21 cellular contexts compared by ENCODE assay signal in the genomic region with DNA sequence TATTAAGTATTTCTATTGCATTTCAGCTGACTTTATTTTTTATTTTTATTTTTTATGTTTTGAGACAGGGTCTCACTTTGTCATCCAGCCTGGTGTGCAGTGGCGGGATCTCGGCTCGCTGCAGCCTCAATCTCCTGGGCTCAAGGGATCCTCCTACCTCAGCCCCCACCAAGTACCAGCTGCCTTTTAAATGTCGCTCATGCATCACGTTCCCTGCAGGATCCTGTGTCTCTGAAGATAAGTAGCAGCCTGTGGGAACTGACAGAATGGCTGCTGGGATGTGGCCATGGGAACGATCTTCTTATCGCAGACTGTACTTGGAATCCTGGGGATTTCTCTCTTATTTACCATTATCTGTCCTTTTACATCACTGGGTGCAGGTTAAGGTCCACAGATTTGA. TPM values are rescaled to one million over a fixed set of nuclear protein-coding genes. Genes with fewer than 3 reads are reported as not detected.
A peak's percentile ranks its signal among the peaks of the same experiment; 100 is the strongest.
DNase-seq lines count a peak whose midpoint lies in the region; TF ChIP-seq lines count a peak whose summit lies in the region.
"Had no signal": no experiment of that assay in that cellular context is flagged by ENCODE, and none has a peak within 500 bp of the region (broad histone marks: within the 10 kb centered on the region; RNA-seq: fewer than 3 reads in every experiment).

No MANE protein-coding gene starts in this region.

- H3K9ac ChIP-seq in endodermal cell (ENCODE audit: extremely low read depth, low read length, poor library complexity, severe bottlenecking) = no peak overlapping the region
- H3K9ac ChIP-seq in smooth muscle cell (ENCODE audit: low read depth) = no peak overlapping the region

- DNase-seq in DMS53 (lab: John Stamatoyannopoulos, UW) (peak; percentile 29), DMS53 treated with DMSO at 0.1 percent for 48 hours (lab: John Stamatoyannopoulos, UW; ENCODE audit: unreplicated experiment) (no peak), NCI-H345 (lab: John Stamatoyannopoulos, UW) (peak; percentile 59), endodermal cell (no peak), smooth muscle cell (lab: John Stamatoyannopoulos, UW; ENCODE audit: unreplicated experiment) (no peak), posterior cingulate gyrus (no peak), BE2C (no peak), tibial nerve (ENCODE audit: low spot score in 2 of 2) (no peak)
- DNase-seq: activated CD4-positive, alpha-beta T cell treated with anti-CD3 and anti-CD28 coated beads, Interleukin-2, amount 10 ng/mL, durations not matched to agents 7 days and 5 days; aorta; CD8-positive, alpha-beta T cell; central memory CD4-positive, alpha-beta T cell; Kasumi-1; left ventricle myocardium superior; NCI-H2171; NCI-H774 had no signal

- TF ChIP-seq EP300 in tibial nerve (IDR thresholded peaks at IDR 0.05) = no peak

- no peaks in the 10 kb centered on the region for H3K27me3 Mint-ChIP-seq in endodermal cell (ENCODE audit: insufficient read depth)
- H3K27me3 Mint-ChIP-seq: progenitor cell of endocrine pancreas had no signal

- TF ChIP-seq POLR2A in tibial nerve (IDR thresholded peaks at IDR 0.05) = no peak

- H3K4me2 ChIP-seq in smooth muscle cell = no peak overlapping the region

- H2AFZ ChIP-seq in smooth muscle cell (ENCODE audit: low read depth) = peak overlapping the region; percentile 49

- TF ChIP-seq CTCF in endodermal cell (conservative IDR thresholded peaks at IDR 0.05) (no peak), smooth muscle cell (IDR thresholded peaks at IDR 0.05; ENCODE audit: borderline replicate concordance, insufficient read depth, poor library complexity, severe bottlenecking) (no peak), BE2C (IDR thresholded peaks at IDR 0.05; ENCODE audit: low read depth, low read length) (no peak), tibial nerve (IDR thresholded peaks at IDR 0.05) (no peak)

- H3K4me3 Mint-ChIP-seq in endodermal cell = no peak overlapping the region
- H3K4me3 Mint-ChIP-seq: activated CD4-positive, alpha-beta T cell treated with anti-CD3 and anti-CD28 coated beads, Interleukin-2, amount 10 ng/mL, durations not matched to agents 7 days and 5 days; activated naive CD4-positive, alpha-beta T cell treated with anti-CD3 and anti-CD28 coated beads, Interleukin-2, amount 50 U/mL, for 24 hours; activated T-helper 1 cell treated with anti-CD3 and anti-CD28 coated beads, Interleukin-12 subunit alpha, Interleukin-12 subunit beta, Interleukin-2, Interleukin-4 antibody, amounts not matched to agents 30 ng/mL and 10 ng/mL and 1 ng/mL, durations not matched to agents 14 hours and 24 hours and 36 hours; CD8-positive, alpha-beta T cell; T-helper 1 cell treated with Interleukin-12 subunit alpha and Interleukin-12 subunit beta and Interleukin-4 antibody, amounts not matched to agents 30 μg/mL and 1 μg/mL, for 36 hours had no signal

- intact Hi-C loops in posterior cingulate gyrus (cut with DNase I) = no loop called here

- H3K4me1 ChIP-seq in endodermal cell (ENCODE audit: control insufficient read depth, insufficient read depth, low read length) (peaks cover 3% of the 10 kb centered on the region), smooth muscle cell (ENCODE audit: low read depth) (no peaks in the 10 kb centered on the region), BE2C (no peaks in the 10 kb centered on the region), tibial nerve (peaks cover 0 to 8% (median 0%) of the 10 kb centered on the region in 4 donors)

- H3K4me3 ChIP-seq in endodermal cell (ENCODE audit: low read length) (no peak overlapping the region), smooth muscle cell (no peak overlapping the region), BE2C (ENCODE audit: low read depth, low read length) (no peak overlapping the region), tibial nerve (no peak overlapping the region)

- H3K36me3 ChIP-seq in endodermal cell (ENCODE audit: control insufficient read depth, insufficient read depth, low read length) (no peaks in the 10 kb centered on the region), smooth muscle cell (ENCODE audit: low read depth) (no peaks in the 10 kb centered on the region), BE2C (no peaks in the 10 kb centered on the region), tibial nerve (no peaks in the 10 kb centered on the region)

- H3K9me3 ChIP-seq in endodermal cell (ENCODE audit: control insufficient read depth, low read length) = peaks cover 3% of the 10 kb centered on the region
- no peaks in the 10 kb centered on the region for H3K9me3 ChIP-seq in smooth muscle cell (replicated peaks; ENCODE audit: low read depth)
- no peaks in the 10 kb centered on the region for H3K9me3 ChIP-seq in BE2C
- peaks cover 0 to 7% (median 0%) of the 10 kb centered on the region in 4 donors for H3K9me3 ChIP-seq in tibial nerve

- WGBS in endodermal cell (ENCODE audit: insufficient coverage in 1 of 2, insufficient read length in 1 of 2), 2 experiments = 66 to 73% methylated on average over 2 to 7 of the region's 7 CpGs
- WGBS in smooth muscle cell (ENCODE audit: low lambda C conversion rate) = 39% methylated on average over 7 of the region's 7 CpGs
- WGBS in tibial nerve, 2 donors = 35 to 37% methylated on average over 7 of the region's 7 CpGs

- no peaks in the 10 kb centered on the region for H4K20me1 ChIP-seq in smooth muscle cell (ENCODE audit: low read depth)

- H3K79me2 ChIP-seq in smooth muscle cell (ENCODE audit: low read depth) = no peaks in the 10 kb centered on the region

- no peak overlapping the region for H3K27ac ChIP-seq in endodermal cell (ENCODE audit: low read depth, low read length)
- H3K27ac ChIP-seq in smooth muscle cell (ENCODE audit: low read depth) = no peak overlapping the region
- no peak overlapping the region for H3K27ac ChIP-seq in tibial nerve
- H3K27ac ChIP-seq: 22Rv1 had no signal

- H3F3A ChIP-seq in smooth muscle cell (ENCODE audit: low read depth) = peaks cover 5% of the 10 kb centered on the region

- peaks cover 32% of the 10 kb centered on the region for H3K4me1 Mint-ChIP-seq in endodermal cell
- H3K4me1 Mint-ChIP-seq: activated CD4-positive, alpha-beta T cell treated with anti-CD3 and anti-CD28 coated beads, Interleukin-2, amount 10 ng/mL, durations not matched to agents 7 days and 5 days; activated naive CD4-positive, alpha-beta T cell treated with anti-CD3 and anti-CD28 coated beads, Interleukin-2, amount 50 U/mL, for 24 hours had no signal

- peak overlapping the region; percentile 66 for H3K27ac Mint-ChIP-seq in endodermal cell
- H3K27ac Mint-ChIP-seq: activated CD4-positive, alpha-beta T cell treated with anti-CD3 and anti-CD28 coated beads, Interleukin-2, amount 10 ng/mL, durations not matched to agents 7 days and 5 days; activated naive CD4-positive, alpha-beta T cell treated with anti-CD3 and anti-CD28 coated beads, Interleukin-2, amount 50 U/mL, for 24 hours; activated T-helper 1 cell treated with anti-CD3 and anti-CD28 coated beads, Interleukin-12 subunit alpha, Interleukin-12 subunit beta, Interleukin-2, Interleukin-4 antibody, amounts not matched to agents 30 ng/mL and 10 ng/mL and 1 ng/mL, durations not matched to agents 14 hours and 24 hours and 36 hours; CD8-positive, alpha-beta T cell; progenitor cell of endocrine pancreas; T-helper 1 cell treated with Interleukin-12 subunit alpha and Interleukin-12 subunit beta and Interleukin-4 antibody, amounts not matched to agents 30 μg/mL and 1 μg/mL, for 36 hours had no signal

- H3K9me3 Mint-ChIP-seq in endodermal cell = no peaks in the 10 kb centered on the region

- H3K27me3 ChIP-seq in endodermal cell (ENCODE audit: control insufficient read depth, insufficient read depth, low read length, poor library complexity, severe bottlenecking) (no peaks in the 10 kb centered on the region), smooth muscle cell (ENCODE audit: low read depth) (no peaks in the 10 kb centered on the region), BE2C (0 out of 2 replicates have a peak, but pooled peaks cover 2% of the 10 kb centered on the region), tibial nerve (no peaks in the 10 kb centered on the region)

- peaks cover 10% of the 10 kb centered on the region for H3K36me3 Mint-ChIP-seq in endodermal cell (ENCODE audit: low read depth)
- H3K36me3 Mint-ChIP-seq: CD8-positive, alpha-beta T cell had no signal

RNA-seq across cellular contexts. Expression of a gene that starts 34.8 kb away (rescaled TPM):
- 10 to 100 TPM; 32.1 to 50.1 TPM for total RNA-seq in endodermal cell
- 30.6 TPM for polyA plus RNA-seq in endodermal cell (2013, experiment 1 of 2)
- 30.5 TPM for polyA plus RNA-seq in endodermal cell (2013, experiment 2 of 2)
- total RNA-seq in smooth muscle cell = 9.1 and 12.1 TPM in 2 replicates
- 9.7 and 11.4 TPM in 2 replicates for polyA plus RNA-seq in smooth muscle cell
- polyA plus RNA-seq in BE2C (2012; ENCODE audit: insufficient read depth, insufficient read length, low read depth) = 21.5 TPM
- total RNA-seq in tibial nerve = 10 to 100 TPM; 27.3 to 46.8 (median 32.9) TPM

RNA-seq across cellular contexts. Expression of a gene that starts 35.6 kb away (rescaled TPM):
- 10 to 100 TPM; 38.7 to 58.5 TPM for total RNA-seq in endodermal cell
- 15.1 TPM for polyA plus RNA-seq in endodermal cell (2013, experiment 1 of 2)
- 13.5 TPM for polyA plus RNA-seq in endodermal cell (2013, experiment 2 of 2)
- total RNA-seq in smooth muscle cell = 5.4 and 5.9 TPM in 2 replicates
- 2.4 TPM in 2 replicates for polyA plus RNA-seq in smooth muscle cell
- polyA plus RNA-seq in BE2C (2012; ENCODE audit: insufficient read depth, insufficient read length, low read depth) = 0.22 TPM
- total RNA-seq in tibial nerve = 1 to 10 TPM; 2.5 to 4.9 (median 3.8) TPM

Comparison
In these comparisons a context has a peak if more than half of its experiments do, and no peak if none do; other contexts are left out.
1. DNase-seq: peak in DMS53 (single experiment) and NCI-H345 (single experiment); none in DMS53 treated with DMSO at 0.1 percent for 48 hours (single experiment), endodermal cell (single experiment), smooth muscle cell (single experiment), posterior cingulate gyrus (0 of 10), BE2C (single experiment) and tibial nerve (0 of 2).